In the genomic region with DNA sequence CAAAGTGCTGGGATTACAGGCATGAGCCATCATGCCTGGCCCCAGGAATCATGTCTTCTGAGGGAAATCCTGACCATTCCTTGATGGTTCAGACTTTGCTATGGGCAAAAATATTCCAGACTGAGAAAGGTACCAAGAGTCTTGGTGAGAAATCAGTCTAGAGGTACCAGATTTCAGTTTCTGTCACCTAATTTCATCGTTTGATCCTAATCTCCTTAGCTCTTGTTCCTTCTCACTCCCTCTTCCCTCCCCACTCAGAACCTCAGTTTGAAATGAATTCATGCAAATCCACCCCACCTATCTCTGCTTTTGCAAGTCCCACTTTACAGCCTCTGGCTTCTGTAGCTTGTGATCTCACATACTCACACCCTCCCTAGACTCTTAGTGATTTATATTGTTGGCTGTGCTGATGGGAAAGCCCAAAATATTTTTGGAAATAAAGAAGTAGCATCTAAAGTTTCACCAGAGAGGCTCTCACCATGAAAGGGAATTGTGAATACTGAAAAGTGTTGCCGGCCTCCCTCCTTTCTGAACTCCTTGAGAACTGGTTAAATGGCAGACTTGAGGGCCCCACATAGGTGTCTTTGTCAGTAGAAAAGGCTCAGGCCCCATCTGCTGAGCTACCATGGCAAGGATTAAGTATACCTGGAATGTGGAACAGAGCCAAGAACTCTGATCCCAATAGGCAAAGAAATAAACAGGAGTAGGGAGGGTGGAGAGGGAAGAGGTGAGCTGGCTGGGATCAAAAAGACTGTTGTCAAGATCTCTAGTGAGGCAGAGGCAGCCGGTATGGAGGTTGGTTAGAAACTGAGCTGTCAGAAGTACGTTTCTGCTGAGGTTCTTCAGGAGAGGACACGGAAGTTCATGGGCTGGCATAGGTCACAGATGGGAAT, we compare ENCODE assay signal across 1 cellular context.
TF ChIP-seq lines count a peak whose summit lies in the region.

No MANE protein-coding gene starts in this region.

TF ChIP-seq in HepG2, 621 proteins besides CTCF, POLR2A, EP300 and RAD21 (continued from another document and continues in another):
- TF ChIP-seq THAP9 (CRISPR knock-in tag; IDR thresholded peaks at IDR 0.05; ENCODE audit: borderline replicate concordance) = no peak
- TF ChIP-seq ZNF354B (CRISPR knock-in tag; IDR thresholded peaks at IDR 0.05) = no peak
- no peak for TF ChIP-seq ZNF687 (CRISPR knock-in tag; IDR thresholded peaks at IDR 0.05)
- peak; percentile 63 for TF ChIP-seq MED1 (CRISPR knock-in tag; IDR thresholded peaks at IDR 0.05)
- no peak for TF ChIP-seq ZNF12 (CRISPR knock-in tag; IDR thresholded peaks at IDR 0.05)
- TF ChIP-seq FOXP1 (IDR thresholded peaks at IDR 0.05) = no peak
- TF ChIP-seq FOXP1 (CRISPR knock-in tag; IDR thresholded peaks at IDR 0.05) = peak; percentile 49; the same call in 1 of the 2 replicates
- no peak for TF ChIP-seq CREB3 (CRISPR knock-in tag; IDR thresholded peaks at IDR 0.05)
- no peak for TF ChIP-seq ZNF639 (CRISPR knock-in tag; conservative IDR thresholded peaks at IDR 0.05)
- TF ChIP-seq KLF6 (CRISPR knock-in tag; IDR thresholded peaks at IDR 0.05) = no peak
- no peak for TF ChIP-seq ZNF235 (CRISPR knock-in tag; IDR thresholded peaks at IDR 0.05; ENCODE audit: borderline replicate concordance)
- no peak for TF ChIP-seq RBFOX2 (IDR thresholded peaks at IDR 0.05; ENCODE audit: low read depth, low read length)
- TF ChIP-seq ATRX (CRISPR knock-in tag; IDR thresholded peaks at IDR 0.05; ENCODE audit: borderline replicate concordance) = no peak
- no peak for TF ChIP-seq ZNF580 (CRISPR knock-in tag; IDR thresholded peaks at IDR 0.05; ENCODE audit: borderline replicate concordance, low read depth)
- TF ChIP-seq HNRNPH1 (optimal IDR thresholded peaks at IDR 0.05; ENCODE audit: low read depth, low read length) = no peak
- TF ChIP-seq ZNF383 (CRISPR knock-in tag; IDR thresholded peaks at IDR 0.05; ENCODE audit: borderline replicate concordance) = no peak
- TF ChIP-seq, protein P1, sequence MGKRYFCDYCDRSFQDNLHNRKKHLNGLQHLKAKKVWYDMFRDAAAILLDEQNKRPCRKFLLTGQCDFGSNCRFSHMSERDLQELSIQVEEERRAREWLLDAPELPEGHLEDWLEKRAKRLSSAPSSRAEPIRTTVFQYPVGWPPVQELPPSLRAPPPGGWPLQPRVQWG (CRISPR knock-in tag; IDR thresholded peaks at IDR 0.05; ENCODE audit: borderline replicate concordance, low read depth) = no peak
- TF ChIP-seq, protein P2, sequence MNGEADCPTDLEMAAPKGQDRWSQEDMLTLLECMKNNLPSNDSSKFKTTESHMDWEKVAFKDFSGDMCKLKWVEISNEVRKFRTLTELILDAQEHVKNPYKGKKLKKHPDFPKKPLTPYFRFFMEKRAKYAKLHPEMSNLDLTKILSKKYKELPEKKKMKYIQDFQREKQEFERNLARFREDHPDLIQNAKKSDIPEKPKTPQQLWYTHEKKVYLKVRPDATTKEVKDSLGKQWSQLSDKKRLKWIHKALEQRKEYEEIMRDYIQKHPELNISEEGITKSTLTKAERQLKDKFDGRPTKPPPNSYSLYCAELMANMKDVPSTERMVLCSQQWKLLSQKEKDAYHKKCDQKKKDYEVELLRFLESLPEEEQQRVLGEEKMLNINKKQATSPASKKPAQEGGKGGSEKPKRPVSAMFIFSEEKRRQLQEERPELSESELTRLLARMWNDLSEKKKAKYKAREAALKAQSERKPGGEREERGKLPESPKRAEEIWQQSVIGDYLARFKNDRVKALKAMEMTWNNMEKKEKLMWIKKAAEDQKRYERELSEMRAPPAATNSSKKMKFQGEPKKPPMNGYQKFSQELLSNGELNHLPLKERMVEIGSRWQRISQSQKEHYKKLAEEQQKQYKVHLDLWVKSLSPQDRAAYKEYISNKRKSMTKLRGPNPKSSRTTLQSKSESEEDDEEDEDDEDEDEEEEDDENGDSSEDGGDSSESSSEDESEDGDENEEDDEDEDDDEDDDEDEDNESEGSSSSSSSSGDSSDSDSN (CRISPR knock-in tag; IDR thresholded peaks at IDR 0.05) = no peak
- no peak for TF ChIP-seq ZMAT3 (CRISPR knock-in tag; conservative IDR thresholded peaks at IDR 0.05)
- peak; percentile 58; the same call in 1 of the 2 replicates for TF ChIP-seq HMG20A (CRISPR knock-in tag; IDR thresholded peaks at IDR 0.05; ENCODE audit: borderline replicate concordance)
- TF ChIP-seq CBX2 (IDR thresholded peaks at IDR 0.05; ENCODE audit: low read depth, low read length) = no peak
- no peak for TF ChIP-seq CBX2 (CRISPR knock-in tag; IDR thresholded peaks at IDR 0.05; ENCODE audit: low read depth)
- TF ChIP-seq ZNF550 (CRISPR knock-in tag; IDR thresholded peaks at IDR 0.05; ENCODE audit: borderline replicate concordance) = no peak
- TF ChIP-seq, protein P3, sequence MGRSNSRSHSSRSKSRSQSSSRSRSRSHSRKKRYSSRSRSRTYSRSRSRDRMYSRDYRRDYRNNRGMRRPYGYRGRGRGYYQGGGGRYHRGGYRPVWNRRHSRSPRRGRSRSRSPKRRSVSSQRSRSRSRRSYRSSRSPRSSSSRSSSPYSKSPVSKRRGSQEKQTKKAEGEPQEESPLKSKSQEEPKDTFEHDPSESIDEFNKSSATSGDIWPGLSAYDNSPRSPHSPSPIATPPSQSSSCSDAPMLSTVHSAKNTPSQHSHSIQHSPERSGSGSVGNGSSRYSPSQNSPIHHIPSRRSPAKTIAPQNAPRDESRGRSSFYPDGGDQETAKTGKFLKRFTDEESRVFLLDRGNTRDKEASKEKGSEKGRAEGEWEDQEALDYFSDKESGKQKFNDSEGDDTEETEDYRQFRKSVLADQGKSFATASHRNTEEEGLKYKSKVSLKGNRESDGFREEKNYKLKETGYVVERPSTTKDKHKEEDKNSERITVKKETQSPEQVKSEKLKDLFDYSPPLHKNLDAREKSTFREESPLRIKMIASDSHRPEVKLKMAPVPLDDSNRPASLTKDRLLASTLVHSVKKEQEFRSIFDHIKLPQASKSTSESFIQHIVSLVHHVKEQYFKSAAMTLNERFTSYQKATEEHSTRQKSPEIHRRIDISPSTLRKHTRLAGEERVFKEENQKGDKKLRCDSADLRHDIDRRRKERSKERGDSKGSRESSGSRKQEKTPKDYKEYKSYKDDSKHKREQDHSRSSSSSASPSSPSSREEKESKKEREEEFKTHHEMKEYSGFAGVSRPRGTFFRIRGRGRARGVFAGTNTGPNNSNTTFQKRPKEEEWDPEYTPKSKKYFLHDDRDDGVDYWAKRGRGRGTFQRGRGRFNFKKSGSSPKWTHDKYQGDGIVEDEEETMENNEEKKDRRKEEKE (IDR thresholded peaks at IDR 0.05) = no peak
- TF ChIP-seq SP4 (CRISPR knock-in tag; IDR thresholded peaks at IDR 0.05) = no peak
- no peak for TF ChIP-seq U2AF2 (IDR thresholded peaks at IDR 0.05; ENCODE audit: low read depth, low read length)
- TF ChIP-seq ZNF124 (CRISPR knock-in tag; IDR thresholded peaks at IDR 0.05) = no peak
- TF ChIP-seq ZNF569 (CRISPR knock-in tag; IDR thresholded peaks at IDR 0.05; ENCODE audit: borderline replicate concordance) = no peak
- TF ChIP-seq HNF4A (CRISPR knock-in tag; IDR thresholded peaks at IDR 0.05) = peak; percentile 31; the same call in 1 of the 2 replicates
- TF ChIP-seq, protein P4, sequence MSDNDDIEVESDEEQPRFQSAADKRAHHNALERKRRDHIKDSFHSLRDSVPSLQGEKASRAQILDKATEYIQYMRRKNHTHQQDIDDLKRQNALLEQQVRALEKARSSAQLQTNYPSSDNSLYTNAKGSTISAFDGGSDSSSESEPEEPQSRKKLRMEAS (IDR thresholded peaks at IDR 0.05) = no peak
- no peak for TF ChIP-seq ZNF788 (CRISPR knock-in tag; IDR thresholded peaks at IDR 0.05; ENCODE audit: borderline replicate concordance)
- no peak for TF ChIP-seq THAP11 (CRISPR knock-in tag; IDR thresholded peaks at IDR 0.05)
- TF ChIP-seq RBM22 (optimal IDR thresholded peaks at IDR 0.05; ENCODE audit: low read length) = no peak
- no peak for TF ChIP-seq KDM4B (CRISPR knock-in tag; IDR thresholded peaks at IDR 0.05)
- TF ChIP-seq ZBTB7A (CRISPR knock-in tag; IDR thresholded peaks at IDR 0.05) = no peak
- TF ChIP-seq SOX6 (IDR thresholded peaks at IDR 0.05) = no peak
- 0 out of 2 replicates have a peak, but pooled peaks have one; percentile 16 for TF ChIP-seq SOX6 (CRISPR knock-in tag; IDR thresholded peaks at IDR 0.05)
- TF ChIP-seq SRF (IDR thresholded peaks at IDR 0.05; ENCODE audit: low read depth, low read length) = no peak
- 0 out of 2 replicates have a peak, but pooled peaks have one; percentile 23 for TF ChIP-seq PPARG (CRISPR knock-in tag; conservative IDR thresholded peaks at IDR 0.05)
- TF ChIP-seq ATF5 (CRISPR knock-in tag; IDR thresholded peaks at IDR 0.05; ENCODE audit: low read depth) = no peak
- TF ChIP-seq, protein P5, sequence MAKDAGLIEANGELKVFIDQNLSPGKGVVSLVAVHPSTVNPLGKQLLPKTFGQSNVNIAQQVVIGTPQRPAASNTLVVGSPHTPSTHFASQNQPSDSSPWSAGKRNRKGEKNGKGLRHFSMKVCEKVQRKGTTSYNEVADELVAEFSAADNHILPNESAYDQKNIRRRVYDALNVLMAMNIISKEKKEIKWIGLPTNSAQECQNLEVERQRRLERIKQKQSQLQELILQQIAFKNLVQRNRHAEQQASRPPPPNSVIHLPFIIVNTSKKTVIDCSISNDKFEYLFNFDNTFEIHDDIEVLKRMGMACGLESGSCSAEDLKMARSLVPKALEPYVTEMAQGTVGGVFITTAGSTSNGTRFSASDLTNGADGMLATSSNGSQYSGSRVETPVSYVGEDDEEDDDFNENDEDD (CRISPR knock-in tag; IDR thresholded peaks at IDR 0.05; ENCODE audit: borderline replicate concordance) = no peak
- TF ChIP-seq PAX8 (CRISPR knock-in tag; IDR thresholded peaks at IDR 0.05; ENCODE audit: borderline replicate concordance) = no peak
- no peak for TF ChIP-seq SP140L (CRISPR knock-in tag; IDR thresholded peaks at IDR 0.05; ENCODE audit: borderline replicate concordance)
- no peak for TF ChIP-seq TBX2 (CRISPR knock-in tag; IDR thresholded peaks at IDR 0.05; ENCODE audit: borderline replicate concordance)
